In the genomic region with DNA sequence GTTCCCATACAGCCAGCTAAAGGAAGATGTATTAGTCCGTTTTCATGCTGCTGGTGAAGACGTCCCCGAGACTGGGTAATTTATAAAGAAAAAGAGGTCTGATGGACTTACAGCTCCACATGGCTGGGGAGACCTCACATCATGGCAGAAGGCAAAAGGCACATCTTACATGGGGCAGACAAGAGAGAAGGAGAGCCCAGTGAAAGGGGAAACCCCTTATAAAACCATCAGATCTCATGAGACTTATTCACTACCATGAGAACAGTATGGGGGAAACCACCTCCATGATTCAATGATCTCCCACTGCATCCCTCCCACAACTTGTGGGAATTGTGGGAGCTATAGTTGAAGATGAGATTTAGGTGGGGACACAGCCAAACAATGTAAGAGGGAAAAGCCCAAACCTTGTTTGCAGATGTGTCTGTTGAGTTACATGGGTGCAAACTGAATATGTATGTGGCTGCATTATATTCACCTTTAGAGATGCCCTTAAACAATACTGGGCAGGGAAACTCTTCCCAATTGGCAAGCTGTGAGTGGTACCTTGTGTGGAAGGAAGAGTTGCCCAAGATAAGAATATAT, we compare ENCODE assay signal across 29 cellular contexts.
"Had no signal": no experiment of that assay in that cellular context is flagged by ENCODE, and none has a peak within 500 bp of the region (broad histone marks: within the 10 kb centered on the region; RNA-seq: fewer than 3 reads in every experiment).

No MANE protein-coding gene starts in this region.

- H3K4me1 Mint-ChIP-seq: endodermal cell, mesothelial cell of epicardium had no signal

- H3K27me3 ChIP-seq: dorsolateral prefrontal cortex, gastrocnemius medialis, left lung had no signal

- H3K27ac Mint-ChIP-seq: effector memory CD8-positive, alpha-beta T cell; endodermal cell; mesothelial cell of epicardium had no signal

- H3K4me1 ChIP-seq: esophagus squamous epithelium, gastrocnemius medialis, heart right ventricle, left lung, lower lobe of right lung had no signal

- H3K36me3 Mint-ChIP-seq: mesothelial cell of epicardium had no signal

- H3K4me3 Mint-ChIP-seq: effector memory CD8-positive, alpha-beta T cell; endodermal cell; mesothelial cell of epicardium had no signal

- ATAC-seq: effector memory CD8-positive, alpha-beta T cell; esophagus mucosa; gastrocnemius medialis; heart right ventricle; left cardiac atrium; left lung; left ventricle myocardium superior; lower lobe of right lung; mucosa of descending colon had no signal

- H3K4me3 ChIP-seq: coronary artery, dorsolateral prefrontal cortex, esophagus squamous epithelium, gastrocnemius medialis, heart right ventricle, left lung, lower lobe of right lung, mucosa of descending colon had no signal

- H3K27ac ChIP-seq: coronary artery, dorsolateral prefrontal cortex, epithelial cell of prostate, esophagus squamous epithelium, gastrocnemius medialis, heart right ventricle, left lung, lower lobe of right lung had no signal

- FAIRE-seq: colon, endometrium, islet of Langerhans, keratinocyte had no signal

- H3K36me3 ChIP-seq: esophagus squamous epithelium, gastrocnemius medialis, heart right ventricle, left lung, lower lobe of right lung had no signal

- H3K9me3 ChIP-seq: esophagus squamous epithelium, gastrocnemius medialis, heart right ventricle, left lung, lower lobe of right lung, mucosa of descending colon had no signal

- DNase-seq: dermis blood vessel endothelial cell; dorsolateral prefrontal cortex; effector CD4-positive, alpha-beta T cell; effector memory CD8-positive, alpha-beta T cell; endodermal cell; erythroblast; esophagus squamous epithelium; foreskin fibroblast; foreskin melanocyte; gastrocnemius medialis; glutamatergic neuron; head of caudate nucleus; heart right ventricle; hippocampal formation; left cardiac atrium; left lung; left ventricle myocardium superior; lower lobe of right lung; mesenchymal stem cell; mucosa of descending colon; naive B cell had no signal

- H3K9me3 Mint-ChIP-seq: effector memory CD8-positive, alpha-beta T cell; endodermal cell; mesothelial cell of epicardium had no signal
